ENCODE assay signal across 13 cellular contexts in the genomic region with DNA sequence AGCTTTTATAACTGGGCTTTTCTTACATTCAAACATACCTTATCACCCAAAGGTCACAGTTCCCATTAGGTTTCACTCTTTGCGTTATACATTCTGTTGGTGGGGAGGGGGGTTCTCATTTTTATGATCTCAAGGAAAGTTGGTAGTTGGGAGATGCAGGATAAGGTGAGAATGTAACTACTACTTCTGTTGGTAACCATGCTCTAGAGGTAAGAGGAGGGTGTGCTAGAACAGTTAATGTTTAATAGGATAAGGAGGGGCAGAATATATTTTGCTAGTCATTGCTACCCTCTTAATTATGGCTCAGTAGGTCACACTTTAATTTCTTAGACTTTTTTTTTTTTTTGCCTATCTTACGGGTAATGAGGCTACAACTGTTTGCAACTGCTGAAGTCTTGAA. TPM values are rescaled to one million over a fixed set of nuclear protein-coding genes. Genes with fewer than 3 reads are reported as not detected.
DNase-seq lines count a peak whose midpoint lies in the region; ATAC-seq, FAIRE-seq and TF ChIP-seq lines count a peak whose summit lies in the region.
"Had no signal": no experiment of that assay in that cellular context is flagged by ENCODE, and none has a peak within 500 bp of the region (broad histone marks: within the 10 kb centered on the region; RNA-seq: fewer than 3 reads in every experiment).

No MANE protein-coding gene starts in this region.

- H3K27ac ChIP-seq in GM23338 (ENCODE audit: low read depth) (peak overlapping the region; percentile 46; the same call in 1 of the 2 replicates), pancreas (peak overlapping the region in 2 of 4 donors; percentile 30 to 31), neuronal stem cell (replicated peaks; ENCODE audit: low read length) (no peak overlapping the region)
- H3K27ac ChIP-seq: skin epidermis, thyroid gland had no signal

- intact Hi-C loops in pancreas (cut with DNase I) = no loop called here

- H4K20me1 ChIP-seq in GM23338 (replicated peaks; ENCODE audit: insufficient read depth) = peaks cover 85% of the 10 kb centered on the region

- no peaks in the 10 kb centered on the region for H3K79me1 ChIP-seq in neuronal stem cell (ENCODE audit: low read depth, low read length)

- H3K4me3 ChIP-seq in GM23338 (no peak overlapping the region), pancreas (no peak overlapping the region), neuronal stem cell (ENCODE audit: low read length in 2 of 2) (no peak overlapping the region)
- H3K4me3 ChIP-seq: skin epidermis, thyroid gland had no signal

- H3K9me2 ChIP-seq in GM23338 (ENCODE audit: insufficient read depth) = no peaks in the 10 kb centered on the region

- H3K27me3 Mint-ChIP-seq in GM23338 (ENCODE audit: insufficient read depth, low read depth, poor library complexity) (no peaks in the 10 kb centered on the region), T-cell (no peaks in the 10 kb centered on the region)
- no peaks in the 10 kb centered on the region for H3K27me3 Mint-ChIP-seq in natural killer cell treated with Interleukin-12 subunit alpha and Interleukin-12 subunit beta and Interleukin-15 and Interleukin-18, amount 100 ng/mL, for 72 hours
- H3K27me3 Mint-ChIP-seq: dendritic cell treated with granulocyte-macrophage colony-stimulating factor and Interleukin-4, amounts not matched to agents 40 ng/mL and 50 ng/mL, for 4 days had no signal

- no peak overlapping the region for H3K18ac ChIP-seq in neuronal stem cell (ENCODE audit: low read length)

- H3K36me3 Mint-ChIP-seq in GM23338 (ENCODE audit: low read depth) (peaks cover 58% of the 10 kb centered on the region), T-cell (peaks cover 40% of the 10 kb centered on the region)
- H3K36me3 Mint-ChIP-seq in natural killer cell treated with Interleukin-12 subunit alpha and Interleukin-12 subunit beta and Interleukin-15 and Interleukin-18, amount 100 ng/mL, for 72 hours = peaks cover 28% of the 10 kb centered on the region

- H3K4me2 ChIP-seq in GM23338 (0 out of 2 replicates have a peak overlapping the region, but pooled peaks have one; percentile 22), neuronal stem cell (ENCODE audit: insufficient read depth, low read length, poor library complexity, severe bottlenecking) (no peak overlapping the region)

- H2BK15ac ChIP-seq in neuronal stem cell (ENCODE audit: low read length) = no peak overlapping the region

- no peak for TF ChIP-seq CTCF in GM23338 (conservative IDR thresholded peaks at IDR 0.05; ENCODE audit: low read depth in 2 of 2)
- no peak for TF ChIP-seq CTCF in pancreas (IDR thresholded peaks at IDR 0.05)

- H2BK120ac ChIP-seq in neuronal stem cell (ENCODE audit: low read depth, low read length) = no peak overlapping the region

- peaks cover 41% of the 10 kb centered on the region for H3K4me1 Mint-ChIP-seq in GM23338
- peaks cover 68 to 77% (median 71%) of the 10 kb centered on the region in 3 donors for H3K4me1 Mint-ChIP-seq in T-cell
- peaks cover 49 to 52% of the 10 kb centered on the region in 2 donors for H3K4me1 Mint-ChIP-seq in natural killer cell treated with Interleukin-12 subunit alpha and Interleukin-12 subunit beta and Interleukin-15 and Interleukin-18, amount 100 ng/mL, for 72 hours (ENCODE audit: low read depth in 2 of 2)

- peak overlapping the region; percentile 20; the same call in 1 of the 3 replicates for H3K4me3 Mint-ChIP-seq in GM23338
- no peak overlapping the region for H3K4me3 Mint-ChIP-seq in T-cell
- no peak overlapping the region for H3K4me3 Mint-ChIP-seq in natural killer cell treated with Interleukin-12 subunit alpha and Interleukin-12 subunit beta and Interleukin-15 and Interleukin-18, amount 100 ng/mL, for 72 hours
- H3K4me3 Mint-ChIP-seq: dendritic cell treated with granulocyte-macrophage colony-stimulating factor and Interleukin-4, amounts not matched to agents 40 ng/mL and 50 ng/mL, for 4 days had no signal

- no peak overlapping the region for H2AK5ac ChIP-seq in neuronal stem cell (ENCODE audit: low read depth, low read length)

- H3K27me3 ChIP-seq in GM23338 (ENCODE audit: insufficient read depth) (no peaks in the 10 kb centered on the region), pancreas (no peaks in the 10 kb centered on the region), neuronal stem cell (ENCODE audit: control insufficient read depth in 3 of 3, insufficient read depth in 3 of 3, low read depth in 1 of 3, low read length in 3 of 3) (no peaks in the 10 kb centered on the region)
- H3K27me3 ChIP-seq: thyroid gland had no signal

- no peak overlapping the region for H4K91ac ChIP-seq in neuronal stem cell (ENCODE audit: low read depth, low read length, poor library complexity)

- H3K9me3 Mint-ChIP-seq in GM23338 (no peaks in the 10 kb centered on the region), T-cell (no peaks in the 10 kb centered on the region)
- no peaks in the 10 kb centered on the region for H3K9me3 Mint-ChIP-seq in natural killer cell treated with Interleukin-12 subunit alpha and Interleukin-12 subunit beta and Interleukin-15 and Interleukin-18, amount 100 ng/mL, for 72 hours
- H3K9me3 Mint-ChIP-seq: dendritic cell treated with granulocyte-macrophage colony-stimulating factor and Interleukin-4, amounts not matched to agents 40 ng/mL and 50 ng/mL, for 4 days had no signal

- H3K27ac Mint-ChIP-seq in GM23338 (peak overlapping the region; percentile 54), T-cell (peak overlapping the region; percentile 41 to 66)
- no peak overlapping the region for H3K27ac Mint-ChIP-seq in natural killer cell treated with Interleukin-12 subunit alpha and Interleukin-12 subunit beta and Interleukin-15 and Interleukin-18, amount 100 ng/mL, for 72 hours
- H3K27ac Mint-ChIP-seq: dendritic cell treated with granulocyte-macrophage colony-stimulating factor and Interleukin-4, amounts not matched to agents 40 ng/mL and 50 ng/mL, for 4 days had no signal

- H3K23ac ChIP-seq in neuronal stem cell (ENCODE audit: low read depth, low read length, poor library complexity) = no peak overlapping the region

- no peak for FAIRE-seq in pancreas (lab: Jason Lieb, UNC)

- H3K4ac ChIP-seq in neuronal stem cell (ENCODE audit: low read length) = no peak overlapping the region

- no peak overlapping the region for H2BK5ac ChIP-seq in neuronal stem cell (ENCODE audit: low read length)

- H2AFZ ChIP-seq in GM23338 (no peak overlapping the region), neuronal stem cell (ENCODE audit: low read length) (no peak overlapping the region)

- POLR2A ChIA-PET in T-cell (lab: Charles Lee) = interaction anchor here (0.7 to 1.0 kb wide), 3 partner anchors 9 to 38 kb away, joined by 3 to 7 read pairs (median 3); no protein-coding TSS in a partner anchor

- CTCF ChIA-PET in T-cell (lab: Charles Lee) = no interaction called here

- peaks cover 100% of the 10 kb centered on the region for H3K79me2 ChIP-seq in GM23338 (replicated peaks; ENCODE audit: insufficient read depth)

- no peak overlapping the region for H2BK12ac ChIP-seq in neuronal stem cell (ENCODE audit: low read length)

- ATAC-seq in GM23338 = no peak
- no peak for ATAC-seq in T-cell (replicated peaks in 1 of 4)
- ATAC-seq in esophagus mucosa = peak; percentile 20
- ATAC-seq in pancreas = peak; percentile 55 to 69 (median 66)
- no peak for ATAC-seq in natural killer cell treated with Interleukin-12 subunit alpha and Interleukin-12 subunit beta and Interleukin-15 and Interleukin-18, amount 100 ng/mL, for 72 hours
- ATAC-seq in HG03354 (IDR thresholded peaks at IDR 0.05; ENCODE audit: poor library complexity, severe bottlenecking, unreplicated experiment) = no peak

- H3K9me3 ChIP-seq in pancreas = no peaks in the 10 kb centered on the region
- no peaks in the 10 kb centered on the region for H3K9me3 ChIP-seq in neuronal stem cell (replicated peaks in 1 of 2; ENCODE audit: control insufficient read depth in 2 of 2, insufficient read depth in 1 of 2, low read depth in 1 of 2, low read length in 2 of 2)
- H3K9me3 ChIP-seq: thyroid gland had no signal

- H3F3A ChIP-seq in GM23338 (replicated peaks; ENCODE audit: low read depth) = peaks cover 9% of the 10 kb centered on the region; the same call in 1 of the 2 replicates

- 29 to 39% methylated on average over 2 of the region's 2 CpGs for WGBS in pancreas, 2 donors
- no CpG with 5 or more reads among the region's 2 CpGs for WGBS in neuronal stem cell (ENCODE audit: extremely low coverage in 2 of 2, insufficient read length in 2 of 2, insufficient replicate concordance in 1 of 2), 2 donors

- no peak overlapping the region for H3K14ac ChIP-seq in neuronal stem cell (ENCODE audit: low read length)

- H4K8ac ChIP-seq in neuronal stem cell (ENCODE audit: low read depth, low read length) = no peak overlapping the region

- H3K4me1 ChIP-seq in GM23338 (ENCODE audit: insufficient read depth) (peaks cover 28% of the 10 kb centered on the region; the same call in 1 of the 2 replicates), pancreas (peaks cover 12 to 46% (median 32%) of the 10 kb centered on the region in 3 donors), neuronal stem cell (ENCODE audit: control insufficient read depth in 2 of 2, insufficient read depth in 1 of 2, low read depth in 1 of 2, low read length in 2 of 2) (peaks cover 0 to 4% of the 10 kb centered on the region in 2 donors)

- H3K9ac ChIP-seq in neuronal stem cell (ENCODE audit: low read depth, low read length, poor library complexity) = no peak overlapping the region

- no peak for DNase-seq in GM23338 (ENCODE audit: low spot score)
- no peak for DNase-seq in T-cell
- DNase-seq in pancreas = no peak
- no peak for DNase-seq in NCI-H1436 (lab: John Stamatoyannopoulos, UW)
- DNase-seq in natural killer cell treated with Interleukin-12 subunit alpha and Interleukin-12 subunit beta and Interleukin-15 and Interleukin-18, amount 100 ng/mL, for 72 hours (ENCODE audit: low spot score) = no peak
- DNase-seq in neuronal stem cell (ENCODE audit: low spot score) = no peak
- DNase-seq: MM.1S, thyroid gland had no signal

- H3K36me3 ChIP-seq in GM23338 (ENCODE audit: insufficient read depth) = peaks cover 43% of the 10 kb centered on the region
- peaks cover 4 to 14% (median 6%) of the 10 kb centered on the region in 3 donors for H3K36me3 ChIP-seq in pancreas
- H3K36me3 ChIP-seq in neuronal stem cell (replicated peaks in 1 of 2; ENCODE audit: control insufficient read depth in 2 of 2, insufficient read depth in 2 of 2, low read length in 2 of 2) = peaks cover 15 to 99% of the 10 kb centered on the region in 2 donors

RNA-seq across cellular contexts. Expression of a gene that starts 10.7 kb away (rescaled TPM):
- total RNA-seq in GM23338 (2014; rRNA removed; shearing (Covaris generic)) = 1,206 and 1,282 TPM in 2 replicates
- polyA plus RNA-seq in GM23338 (2016; fragmentation: Nextera tagmentation; extraction: Ambion mirVana) (1,441 and 1,488 TPM in 2 replicates), pancreas (100 to 1,000 TPM; 164 to 193 TPM)
- total RNA-seq in T-cell (100 to 1,000 TPM; 274 to 340 (median 307) TPM), esophagus mucosa (404 TPM), pancreas (100 to 1,000 TPM in 5 of 6 donors, 10 to 100 TPM in 1; 97.4 to 240 (median 207) TPM)
- 100 to 1,000 TPM; 459 to 670 TPM for total RNA-seq in natural killer cell treated with Interleukin-12 subunit alpha and Interleukin-12 subunit beta and Interleukin-15 and Interleukin-18, amount 100 ng/mL, for 72 hours
- polyA plus RNA-seq in neuronal stem cell (2013, experiment 1 of 2) = 1,990 TPM
- polyA plus RNA-seq in neuronal stem cell (2013, experiment 2 of 2) = 1,985 TPM

RNA-seq across cellular contexts. Expression of a gene that starts 34.7 kb away (rescaled TPM):
- 66.5 and 71.2 TPM in 2 replicates for total RNA-seq in GM23338 (2014; rRNA removed; shearing (Covaris generic))
- polyA plus RNA-seq in GM23338 (2016; fragmentation: Nextera tagmentation; extraction: Ambion mirVana) = 122 and 132 TPM in 2 replicates
- total RNA-seq in T-cell = 10 to 100 TPM; 37.4 to 43.1 (median 41.3) TPM
- total RNA-seq in esophagus mucosa = 42.6 TPM
- total RNA-seq in pancreas = 10 to 100 TPM in 3 of 6 donors, 1 to 10 TPM in 3; 7.6 to 12.1 (median 9.1) TPM
- polyA plus RNA-seq in pancreas = 10 to 100 TPM; 13.4 to 22.4 TPM
- total RNA-seq in natural killer cell treated with Interleukin-12 subunit alpha and Interleukin-12 subunit beta and Interleukin-15 and Interleukin-18, amount 100 ng/mL, for 72 hours = 100 to 1,000 TPM in 1 of 2 donors, 10 to 100 TPM in 1; 65.4 to 102 TPM
- polyA plus RNA-seq in neuronal stem cell (2013, experiment 1 of 2) = 106 TPM
- 102 TPM for polyA plus RNA-seq in neuronal stem cell (2013, experiment 2 of 2)

RNA-seq across cellular contexts. Expression of a gene that starts 47.1 kb away (rescaled TPM):
- total RNA-seq in GM23338 (2014; rRNA removed; shearing (Covaris generic)) = 10.8 and 12.8 TPM in 2 replicates
- polyA plus RNA-seq in GM23338 (2016; fragmentation: Nextera tagmentation; extraction: Ambion mirVana) (2.3 and 2.6 TPM in 2 replicates), pancreas (under 1 TPM in 1 of 2 donors, not detected in 1; 0.04 TPM)
- total RNA-seq in T-cell (under 1 TPM in 1 of 5 donors, not detected in 4; 0.18 TPM), esophagus mucosa (not detected), pancreas (not detected)
- not detected for total RNA-seq in natural killer cell treated with Interleukin-12 subunit alpha and Interleukin-12 subunit beta and Interleukin-15 and Interleukin-18, amount 100 ng/mL, for 72 hours
- polyA plus RNA-seq in neuronal stem cell (2013, experiment 1 of 2) = 2.4 TPM
- polyA plus RNA-seq in neuronal stem cell (2013, experiment 2 of 2) = 2.7 TPM
- total RNA-seq: fibroblast of villous mesenchyme, thyroid gland had no signal

Comparison
In these comparisons a context has a peak if more than half of its experiments do, and no peak if none do; other contexts are left out.
1. ATAC-seq: peak in esophagus mucosa (single experiment) and pancreas (4 of 4); none in GM23338 (single experiment), T-cell (0 of 4), natural killer cell treated with Interleukin-12 subunit alpha and Interleukin-12 subunit beta and Interleukin-15 and Interleukin-18, amount 100 ng/mL, for 72 hours (0 of 2) and HG03354 (single experiment).
2. H3K27ac Mint-ChIP-seq: peak in GM23338 (single experiment) and T-cell (2 of 2); none in natural killer cell treated with Interleukin-12 subunit alpha and Interleukin-12 subunit beta and Interleukin-15 and Interleukin-18, amount 100 ng/mL, for 72 hours (0 of 2).
3. RNA of a gene that starts 47.1 kb away (total RNA-seq): 10.8 to 12.8 TPM in GM23338; 0.18 TPM in T-cell, not detected in esophagus mucosa (single experiment), not detected in pancreas and not detected in natural killer cell treated with Interleukin-12 subunit alpha and Interleukin-12 subunit beta and Interleukin-15 and Interleukin-18, amount 100 ng/mL, for 72 hours; every median in the first group is over 10 times any median in the second.